28 cellular contexts compared by ENCODE assay signal in genomic region chr2:2703127-2703526, GRCh38.
"Had no signal": no experiment of that assay in that cellular context is flagged by ENCODE, and none has a peak within 500 bp of the region (broad histone marks: within the 10 kb centered on the region; RNA-seq: fewer than 3 reads in every experiment).

No MANE protein-coding gene starts in this region.

- H3K36me3 Mint-ChIP-seq: activated CD4-positive, alpha-beta memory T cell treated with anti-CD3 and anti-CD28 coated beads for 36 hours; activated naive CD8-positive, alpha-beta T cell treated with anti-CD3 and anti-CD28 coated beads for 36 hours; natural killer cell had no signal

- H3K9me3 ChIP-seq: adrenal gland, body of pancreas, colonic mucosa, lower lobe of right lung, prostate gland, thoracic aorta had no signal

- H3K4me3 ChIP-seq: adrenal gland, body of pancreas, cardiac muscle cell, colonic mucosa, lower lobe of right lung, prostate gland, skin epidermis, thoracic aorta had no signal

- H3K27ac ChIP-seq: adrenal gland, body of pancreas, cardiac muscle cell, colonic mucosa, lower lobe of right lung, prostate gland, skin epidermis, thoracic aorta had no signal

- H3K27me3 Mint-ChIP-seq: activated CD4-positive, alpha-beta memory T cell treated with anti-CD3 and anti-CD28 coated beads for 36 hours; activated CD4-positive, alpha-beta T cell treated with anti-CD3 and anti-CD28 coated beads, Interleukin-2, amount 10 ng/mL, durations not matched to agents 24 days and 14 days; activated naive CD8-positive, alpha-beta T cell treated with anti-CD3 and anti-CD28 coated beads for 36 hours had no signal

- H3K27me3 ChIP-seq: adrenal gland, body of pancreas, cardiac muscle cell, colonic mucosa had no signal

- H3K4me1 ChIP-seq: adrenal gland, body of pancreas, colonic mucosa, lower lobe of right lung, prostate gland had no signal

- H3K27ac Mint-ChIP-seq: activated CD4-positive, alpha-beta memory T cell treated with anti-CD3 and anti-CD28 coated beads for 36 hours; activated CD4-positive, alpha-beta T cell treated with anti-CD3 and anti-CD28 coated beads, Interleukin-2, amount 10 ng/mL, durations not matched to agents 24 days and 14 days; activated naive CD4-positive, alpha-beta T cell treated with anti-CD3 and anti-CD28 coated beads for 36 hours; activated naive CD8-positive, alpha-beta T cell treated with anti-CD3 and anti-CD28 coated beads for 36 hours; activated T-helper 1 cell treated with anti-CD3 and anti-CD28 coated beads, Interleukin-12 subunit alpha, Interleukin-12 subunit beta, Interleukin-2, Interleukin-4 antibody, amounts not matched to agents 30 ng/mL and 10 ng/mL and 1 ng/mL, durations not matched to agents 14 hours and 24 hours and 36 hours; natural killer cell had no signal

- H3K9me3 Mint-ChIP-seq: activated CD4-positive, alpha-beta memory T cell treated with anti-CD3 and anti-CD28 coated beads for 36 hours; activated CD4-positive, alpha-beta T cell treated with anti-CD3 and anti-CD28 coated beads, Interleukin-2, amount 10 ng/mL, durations not matched to agents 24 days and 14 days; activated naive CD4-positive, alpha-beta T cell treated with anti-CD3 and anti-CD28 coated beads for 36 hours; activated naive CD8-positive, alpha-beta T cell treated with anti-CD3 and anti-CD28 coated beads for 36 hours; activated T-helper 1 cell treated with anti-CD3 and anti-CD28 coated beads, Interleukin-12 subunit alpha, Interleukin-12 subunit beta, Interleukin-2, Interleukin-4 antibody, amounts not matched to agents 30 ng/mL and 10 ng/mL and 1 ng/mL, durations not matched to agents 14 hours and 24 hours and 36 hours; natural killer cell had no signal

- H3K36me3 ChIP-seq: adrenal gland, cardiac muscle cell, colonic mucosa, lower lobe of right lung, prostate gland, thoracic aorta had no signal

- H3K4me1 Mint-ChIP-seq: activated CD4-positive, alpha-beta T cell treated with anti-CD3 and anti-CD28 coated beads, Interleukin-2, amount 10 ng/mL, durations not matched to agents 24 days and 14 days; natural killer cell had no signal

- DNase-seq: activated CD4-positive, alpha-beta memory T cell treated with anti-CD3 and anti-CD28 coated beads for 36 hours; activated CD4-positive, alpha-beta T cell treated with anti-CD3 and anti-CD28 coated beads, Interleukin-2, amount 10 ng/mL, durations not matched to agents 24 days and 14 days; activated CD4-positive, CD25-positive, alpha-beta regulatory T cell treated with anti-CD3 and anti-CD28 coated beads, Interleukin-2, amount 50 U/mL, for 72 hours; activated CD8-positive, alpha-beta memory T cell treated with anti-CD3 and anti-CD28 coated beads, Interleukin-2, amount 50 U/mL, for 4 hours; activated effector memory CD4-positive, alpha-beta T cell treated with anti-CD3 and anti-CD28 coated beads, Interleukin-2, amount 50 U/mL, for 16 hours; activated naive CD4-positive, alpha-beta T cell treated with anti-CD3 and anti-CD28 coated beads for 36 hours; activated naive CD8-positive, alpha-beta T cell treated with anti-CD3 and anti-CD28 coated beads for 36 hours; activated T-cell treated with anti-CD3 and anti-CD28 coated beads, Interleukin-2, amount 50 U/mL, for 1 hour; adrenal gland; body of pancreas; cerebellar nuclear complex; colonic mucosa; effector CD8-positive, alpha-beta T cell; kidney glomerular epithelial cell; lower lobe of right lung; mesenchymal stem cell; natural killer cell; stimulated activated CD4-positive, alpha-beta T cell treated with anti-CD3 and anti-CD28 coated beads, Interleukin-12 subunit alpha, Interleukin-12 subunit beta, amount 100 ng/mL, for 4 hours; stimulated activated CD4-positive, alpha-beta T cell treated with anti-CD3 and anti-CD28 coated beads, Interleukin-4, amount 100 ng/mL, for 1 hour; stimulated activated naive CD8-positive, alpha-beta T cell treated with anti-CD3 and anti-CD28 coated beads, Interleukin-15, Interleukin-2, amounts not matched to agents 100 U/mL and 50 U/mL, for 24 hours; trophoblast cell had no signal

- ATAC-seq: body of pancreas; left lobe of liver; lower lobe of right lung; natural killer cell; sciatic nerve; stimulated activated naive CD8-positive, alpha-beta T cell treated with anti-CD3 and anti-CD28 coated beads, Interleukin-15, Interleukin-2, amounts not matched to agents 100 U/mL and 50 U/mL, for 24 hours had no signal

- H3K4me3 Mint-ChIP-seq: activated CD4-positive, alpha-beta memory T cell treated with anti-CD3 and anti-CD28 coated beads for 36 hours; activated CD4-positive, alpha-beta T cell treated with anti-CD3 and anti-CD28 coated beads, Interleukin-2, amount 10 ng/mL, durations not matched to agents 24 days and 14 days; activated naive CD4-positive, alpha-beta T cell treated with anti-CD3 and anti-CD28 coated beads for 36 hours; activated naive CD8-positive, alpha-beta T cell treated with anti-CD3 and anti-CD28 coated beads for 36 hours; activated T-helper 1 cell treated with anti-CD3 and anti-CD28 coated beads, Interleukin-12 subunit alpha, Interleukin-12 subunit beta, Interleukin-2, Interleukin-4 antibody, amounts not matched to agents 30 ng/mL and 10 ng/mL and 1 ng/mL, durations not matched to agents 14 hours and 24 hours and 36 hours; natural killer cell had no signal
